8 cellular contexts compared by ENCODE assay signal in genomic region chr15:77633134-77633912, GRCh38. TPM values are rescaled to one million over a fixed set of nuclear protein-coding genes. Genes with fewer than 3 reads are reported as not detected.
DNase-seq lines count a peak whose midpoint lies in the region; ATAC-seq and TF ChIP-seq lines count a peak whose summit lies in the region.

No MANE protein-coding gene starts in this region.

- peak; percentile 83 for ATAC-seq in HG02798 (IDR thresholded peaks at IDR 0.05; ENCODE audit: poor library complexity, unreplicated experiment)
- peak; percentile 86 for ATAC-seq in activated CD4-positive, alpha-beta T cell treated with anti-CD3 and anti-CD28 coated beads for 36 hours
- ATAC-seq in HG02884 (IDR thresholded peaks at IDR 0.05; ENCODE audit: unreplicated experiment) = no peak

- H3K27ac ChIP-seq in coronary artery = peak overlapping the region in 1 of 2 donors; percentile 65

- peak overlapping the region; percentile 89 for H3K4me3 ChIP-seq in coronary artery

- CTCF ChIA-PET in activated CD4-positive, alpha-beta T cell treated with anti-CD3 and anti-CD28 coated beads for 36 hours (lab: Charles Lee) = interaction anchor here (0.6 to 2.3 kb wide), 13 partner anchors 14 to 295 kb away, joined by 3 to 14 read pairs (median 3); no protein-coding TSS in a partner anchor

- no peaks in the 10 kb centered on the region for H3K36me3 Mint-ChIP-seq in activated CD4-positive, alpha-beta T cell treated with anti-CD3 and anti-CD28 coated beads for 36 hours (ENCODE audit: low read depth)

- no peak overlapping the region for H3K4me3 Mint-ChIP-seq in activated CD4-positive, alpha-beta T cell treated with anti-CD3 and anti-CD28 coated beads for 36 hours

- DNase-seq in NCI-H2227 (lab: John Stamatoyannopoulos, UW; ENCODE audit: unreplicated experiment) (peak; percentile 90), coronary artery (ENCODE audit: low spot score) (peak; percentile 87), left kidney (ENCODE audit: low read depth, low spot score) (peak; percentile 94)
- DNase-seq in activated CD4-positive, alpha-beta T cell treated with anti-CD3 and anti-CD28 coated beads for 36 hours = peak; percentile 83
- peak; percentile 31 to 60 (median 41) for DNase-seq in stimulated activated CD4-positive, alpha-beta T cell treated with anti-CD3 and anti-CD28 coated beads, Interleukin-1b, Interleukin-23, amount 100 ng/mL, for 24 hours (ENCODE audit: low read depth in 4 of 4, low spot score in 1 of 4)

- peaks cover 43% of the 10 kb centered on the region for H3K27me3 Mint-ChIP-seq in activated CD4-positive, alpha-beta T cell treated with anti-CD3 and anti-CD28 coated beads for 36 hours

- H3K27ac Mint-ChIP-seq in activated CD4-positive, alpha-beta T cell treated with anti-CD3 and anti-CD28 coated beads for 36 hours = no peak overlapping the region

- H3K9me3 Mint-ChIP-seq in activated CD4-positive, alpha-beta T cell treated with anti-CD3 and anti-CD28 coated beads for 36 hours (ENCODE audit: low read depth) = no peaks in the 10 kb centered on the region

- TF ChIP-seq CTCF in GM12801 (IDR thresholded peaks at IDR 0.05; ENCODE audit: extremely low read depth, insufficient read length) = peak; percentile 67
- peak; percentile 100 for TF ChIP-seq CTCF in coronary artery (IDR thresholded peaks at IDR 0.05)

- intact Hi-C loops in activated CD4-positive, alpha-beta T cell treated with anti-CD3 and anti-CD28 coated beads for 36 hours (cut with DNase I, micrococcal nuclease) = loop anchor here in 1 of 2 experiments (10.0 kb wide), 2 partner anchors 151 to 509 kb away; no protein-coding TSS in a partner anchor

- H3K4me1 Mint-ChIP-seq in activated CD4-positive, alpha-beta T cell treated with anti-CD3 and anti-CD28 coated beads for 36 hours = peaks cover 7% of the 10 kb centered on the region

- POLR2A ChIA-PET in activated CD4-positive, alpha-beta T cell treated with anti-CD3 and anti-CD28 coated beads for 36 hours (lab: Charles Lee) = no interaction called here

RNA-seq across cellular contexts. Expression of gene LINGO1, which starts 0.6 kb away (rescaled TPM):
- not detected for total RNA-seq in activated CD4-positive, alpha-beta T cell treated with anti-CD3 and anti-CD28 coated beads for 36 hours

Comparison
In these comparisons a context has a peak if more than half of its experiments do, and no peak if none do; other contexts are left out.
1. DNase-seq: peak in every context shown above with its lines; median percentile 94 in left kidney; 90 in NCI-H2227; 87 in coronary artery; 83 in activated CD4-positive, alpha-beta T cell treated with anti-CD3 and anti-CD28 coated beads for 36 hours; 41 in stimulated activated CD4-positive, alpha-beta T cell treated with anti-CD3 and anti-CD28 coated beads, Interleukin-1b, Interleukin-23, amount 100 ng/mL, for 24 hours.